ENCODE assay signal across 16 cellular contexts in the genomic region with DNA sequence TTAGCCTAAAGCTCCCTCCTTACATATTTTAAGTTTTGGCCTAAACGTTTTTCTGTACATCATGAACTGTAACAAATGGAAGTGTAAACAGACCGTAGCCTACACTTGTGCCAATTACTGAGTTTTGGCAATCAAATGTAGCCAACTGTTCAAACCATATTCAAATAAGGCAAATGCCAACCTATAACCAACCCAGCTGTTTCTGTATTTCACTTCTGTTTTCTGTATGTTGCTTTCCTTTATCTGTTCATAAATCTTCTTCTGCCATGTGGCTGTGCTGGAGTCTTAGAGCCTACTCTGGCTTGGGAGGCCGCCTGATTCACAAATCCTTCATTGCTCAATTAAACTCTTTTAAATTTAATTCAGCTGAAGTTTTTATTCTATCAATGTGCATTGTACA. TPM values are rescaled to one million over a fixed set of nuclear protein-coding genes. Genes with fewer than 3 reads are reported as not detected.
DNase-seq lines count a peak whose midpoint lies in the region; ATAC-seq lines count a peak whose summit lies in the region.
"Had no signal": no experiment of that assay in that cellular context is flagged by ENCODE, and none has a peak within 500 bp of the region (broad histone marks: within the 10 kb centered on the region; RNA-seq: fewer than 3 reads in every experiment).

No MANE protein-coding gene starts in this region.

- H3K36me3 ChIP-seq in HUES6 (ENCODE audit: control insufficient read depth, insufficient read depth, low read length) = no peaks in the 10 kb centered on the region
- no peaks in the 10 kb centered on the region for H3K36me3 ChIP-seq in mucosa of rectum (ENCODE audit: control insufficient read depth in 2 of 2, insufficient read depth in 2 of 2, low read length in 2 of 2)
- H3K36me3 ChIP-seq: heart left ventricle, uterus had no signal

- H3K4me3 ChIP-seq in HUES6 (ENCODE audit: low read depth, low read length) = no peak overlapping the region
- no peak overlapping the region for H3K4me3 ChIP-seq in mucosa of rectum (ENCODE audit: low read length in 2 of 2)
- H3K4me3 ChIP-seq: heart left ventricle, uterus had no signal

- H3K27me3 ChIP-seq in HUES6 (ENCODE audit: control insufficient read depth, insufficient read depth, low read length) (no peaks in the 10 kb centered on the region), mucosa of rectum (ENCODE audit: control insufficient read depth in 2 of 2, insufficient read depth in 2 of 2, low read length in 2 of 2) (no peaks in the 10 kb centered on the region)
- H3K27me3 ChIP-seq: heart left ventricle, uterus had no signal

- H3K9me3 ChIP-seq in HUES6 (ENCODE audit: control insufficient read depth, insufficient read depth, low read depth, low read length) = peaks cover 14% of the 10 kb centered on the region
- no peaks in the 10 kb centered on the region for H3K9me3 ChIP-seq in mucosa of rectum (ENCODE audit: control insufficient read depth in 2 of 2, low read length in 2 of 2)
- H3K9me3 ChIP-seq: Caco-2, heart left ventricle, uterus had no signal

- POLR2A ChIA-PET in T-cell (lab: Charles Lee) = no interaction called here

- CTCF ChIA-PET in T-cell (lab: Charles Lee) = no interaction called here

- DNase-seq in T-cell (no peak), NCI-H2107 (lab: John Stamatoyannopoulos, UW) (no peak), DMS53 (lab: John Stamatoyannopoulos, UW) (no peak)
- DNase-seq in activated CD8-positive, alpha-beta memory T cell treated with anti-CD3 and anti-CD28 coated beads for 24 hours = no peak
- DNase-seq: activated CD4-positive, alpha-beta T cell treated with anti-CD3 and anti-CD28 coated beads for 48 hours; activated naive CD8-positive, alpha-beta T cell treated with anti-CD3 and anti-CD28 coated beads, Interleukin-2, amount 50 U/mL, for 24 hours; Caco-2; heart left ventricle; NCI-H187 treated with DMSO at 0.1 percent for 48 hours; SHP77; uterus had no signal

- H3K9me3 Mint-ChIP-seq in T-cell = peaks cover 0 to 3% (median 2%) of the 10 kb centered on the region in 3 donors
- H3K9me3 Mint-ChIP-seq: activated naive CD8-positive, alpha-beta T cell treated with anti-CD3 and anti-CD28 coated beads, Interleukin-2, amount 50 U/mL, for 24 hours had no signal

- H3K27ac Mint-ChIP-seq in T-cell = no peak overlapping the region
- H3K27ac Mint-ChIP-seq: activated naive CD8-positive, alpha-beta T cell treated with anti-CD3 and anti-CD28 coated beads, Interleukin-2, amount 50 U/mL, for 24 hours had no signal

- H3K4me1 Mint-ChIP-seq in T-cell = no peaks in the 10 kb centered on the region
- H3K4me1 Mint-ChIP-seq: activated naive CD8-positive, alpha-beta T cell treated with anti-CD3 and anti-CD28 coated beads, Interleukin-2, amount 50 U/mL, for 24 hours had no signal

- H3K36me3 Mint-ChIP-seq in T-cell = no peaks in the 10 kb centered on the region

- H3K4me1 ChIP-seq in HUES6 (ENCODE audit: control insufficient read depth, insufficient read depth, low read length) (peaks cover 48% of the 10 kb centered on the region), mucosa of rectum (ENCODE audit: control insufficient read depth in 2 of 2, insufficient read depth in 2 of 2, low read length in 2 of 2) (no peaks in the 10 kb centered on the region)
- H3K4me1 ChIP-seq: Caco-2, uterus had no signal

- H3K4me3 Mint-ChIP-seq in T-cell = no peak overlapping the region
- H3K4me3 Mint-ChIP-seq: activated naive CD8-positive, alpha-beta T cell treated with anti-CD3 and anti-CD28 coated beads, Interleukin-2, amount 50 U/mL, for 24 hours had no signal

- H3K9ac ChIP-seq in HUES6 (ENCODE audit: low read length) (no peak overlapping the region), mucosa of rectum (ENCODE audit: low read depth in 1 of 2, low read length in 2 of 2) (no peak overlapping the region)

- ATAC-seq in GM19324 (IDR thresholded peaks at IDR 0.05; ENCODE audit: low FRiP score, unreplicated experiment) (peak; percentile 56), HG02798 (IDR thresholded peaks at IDR 0.05; ENCODE audit: poor library complexity, unreplicated experiment) (peak; percentile 54), T-cell (replicated peaks in 1 of 4) (no peak)
- ATAC-seq: activated naive CD8-positive, alpha-beta T cell treated with anti-CD3 and anti-CD28 coated beads, Interleukin-2, amount 50 U/mL, for 24 hours had no signal

- H3K27me3 Mint-ChIP-seq in T-cell = peaks cover 3 to 4% of the 10 kb centered on the region in 2 donors

- H3K27ac ChIP-seq in HUES6 (ENCODE audit: low read depth, low read length) (peak overlapping the region; percentile 96; the same call in 1 of the 2 replicates), mucosa of rectum (ENCODE audit: low read depth in 2 of 2, low read length in 2 of 2) (peak overlapping the region; percentile 27 to 38)
- H3K27ac ChIP-seq: heart left ventricle, uterus had no signal

RNA-seq across cellular contexts. Expression of a gene that starts 6.9 kb away (rescaled TPM):
- not detected for total RNA-seq in T-cell
- total RNA-seq: Caco-2, dermis microvascular lymphatic vessel endothelial cell, heart left ventricle, uterus had no signal

Comparison
In these comparisons a context has a peak if more than half of its experiments do, and no peak if none do; other contexts are left out.
1. ATAC-seq: peak in GM19324 (single experiment) and HG02798 (single experiment); none in T-cell (0 of 4).